11 cellular contexts compared by ENCODE assay signal in genomic region chr16:30983898-30984610, GRCh38.
"Had no signal": no experiment of that assay in that cellular context is flagged by ENCODE, and none has a peak within 500 bp of the region (broad histone marks: within the 10 kb centered on the region; RNA-seq: fewer than 3 reads in every experiment).

No MANE protein-coding gene starts in this region.

- H3K27me3 ChIP-seq: colonic mucosa, neutrophil, transverse colon had no signal

- H3K27ac ChIP-seq: colonic mucosa, epithelial cell of prostate, neutrophil had no signal

- H3K4me3 ChIP-seq: smooth muscle cell had no signal

- H3K27me3 Mint-ChIP-seq: activated CD4-positive, alpha-beta T cell treated with anti-CD3 and anti-CD28 coated beads, Interleukin-2, amount 10 ng/mL, durations not matched to agents 24 days and 14 days had no signal

- H3K9me3 ChIP-seq: colonic mucosa, neutrophil, transverse colon had no signal

- H3K4me1 ChIP-seq: colonic mucosa had no signal

- H3K27ac Mint-ChIP-seq: activated CD4-positive, alpha-beta T cell treated with anti-CD3 and anti-CD28 coated beads, Interleukin-2, amount 10 ng/mL, durations not matched to agents 24 days and 14 days; activated naive CD4-positive, alpha-beta T cell treated with anti-CD3 and anti-CD28 coated beads for 36 hours; activated T-helper 1 cell treated with anti-CD3 and anti-CD28 coated beads, Interleukin-12 subunit alpha, Interleukin-12 subunit beta, Interleukin-2, Interleukin-4 antibody, amounts not matched to agents 30 ng/mL and 10 ng/mL and 1 ng/mL, durations not matched to agents 14 hours and 24 hours and 36 hours; mesothelial cell of epicardium; stimulated activated effector memory CD8-positive, alpha-beta T cell treated with anti-CD3 and anti-CD28 coated beads, Interleukin-12 subunit alpha, Interleukin-12 subunit beta, amount 100 ng/mL, for 72 hours; WTC11 had no signal

- H3K4me3 Mint-ChIP-seq: activated naive CD4-positive, alpha-beta T cell treated with anti-CD3 and anti-CD28 coated beads for 36 hours; activated T-helper 1 cell treated with anti-CD3 and anti-CD28 coated beads, Interleukin-12 subunit alpha, Interleukin-12 subunit beta, Interleukin-2, Interleukin-4 antibody, amounts not matched to agents 30 ng/mL and 10 ng/mL and 1 ng/mL, durations not matched to agents 14 hours and 24 hours and 36 hours; mesothelial cell of epicardium; WTC11 had no signal

- H3K4me2 ChIP-seq: smooth muscle cell had no signal

- H3K9me3 Mint-ChIP-seq: activated CD4-positive, alpha-beta T cell treated with anti-CD3 and anti-CD28 coated beads, Interleukin-2, amount 10 ng/mL, durations not matched to agents 24 days and 14 days; activated naive CD4-positive, alpha-beta T cell treated with anti-CD3 and anti-CD28 coated beads for 36 hours; activated T-helper 1 cell treated with anti-CD3 and anti-CD28 coated beads, Interleukin-12 subunit alpha, Interleukin-12 subunit beta, Interleukin-2, Interleukin-4 antibody, amounts not matched to agents 30 ng/mL and 10 ng/mL and 1 ng/mL, durations not matched to agents 14 hours and 24 hours and 36 hours; mesothelial cell of epicardium; stimulated activated effector memory CD8-positive, alpha-beta T cell treated with anti-CD3 and anti-CD28 coated beads, Interleukin-12 subunit alpha, Interleukin-12 subunit beta, amount 100 ng/mL, for 72 hours; WTC11 had no signal
